Comparison of ENCODE assay signal across 28 cellular contexts in the genomic region with DNA sequence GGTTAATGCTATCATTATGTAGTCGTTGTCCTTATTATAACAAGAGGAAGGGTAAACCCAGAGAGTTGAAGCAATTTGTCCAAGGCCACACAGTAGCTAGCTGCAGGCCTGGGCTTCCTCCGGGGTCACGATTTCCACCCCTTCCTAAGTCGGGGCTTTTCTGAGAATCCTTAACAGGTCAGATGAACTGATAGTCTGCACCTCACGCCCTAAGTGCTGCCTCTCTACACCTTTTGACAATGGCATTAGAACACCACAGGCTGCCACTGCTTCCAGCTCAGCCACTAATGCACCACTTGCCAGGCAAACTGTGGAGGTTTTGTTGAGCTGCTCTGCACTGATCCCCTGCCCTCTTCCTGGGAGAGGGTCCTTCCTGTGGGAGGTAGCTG. TPM values are rescaled to one million over a fixed set of nuclear protein-coding genes. Genes with fewer than 3 reads are reported as not detected.
DNase-seq lines count a peak whose midpoint lies in the region; ATAC-seq, FAIRE-seq and TF ChIP-seq lines count a peak whose summit lies in the region.
"Had no signal": no experiment of that assay in that cellular context is flagged by ENCODE, and none has a peak within 500 bp of the region (broad histone marks: within the 10 kb centered on the region; RNA-seq: fewer than 3 reads in every experiment).

No MANE protein-coding gene starts in this region.

- ATAC-seq in HepG2 (peak; percentile 22; the same call in 2 of the 3 replicates), right lobe of liver (no peak), lower lobe of right lung (no peak)
- ATAC-seq in effector memory CD8-positive, alpha-beta T cell (replicated peaks): peak; percentile 67
- ATAC-seq: PC-3, Right ventricle myocardium inferior had no signal

- H3K9ac ChIP-seq in HepG2 (ENCODE audit: insufficient read depth, low read depth, low read length): no peak overlapping the region
- H3K9ac ChIP-seq: GM23248 had no signal

- H3K9me3 ChIP-seq in HepG2 (ENCODE audit: low read length) (peaks cover 8% of the 10 kb centered on the region; the same call in 1 of the 2 replicates), right lobe of liver (no peaks in the 10 kb centered on the region), lower lobe of right lung (peaks cover 6% of the 10 kb centered on the region)
- H3K9me3 ChIP-seq: ascending aorta, suprapubic skin had no signal

- no peak for TF ChIP-seq RAD21 in HepG2 (CRISPR knock-in tag; IDR thresholded peaks at IDR 0.05)

- no peaks in the 10 kb centered on the region for H3K27me3 Mint-ChIP-seq in T-helper 1 cell treated with Interleukin-12 subunit alpha and Interleukin-12 subunit beta and Interleukin-4 antibody, amounts not matched to agents 30 μg/mL and 1 μg/mL, for 36 hours (ENCODE audit: low read depth)
- no peaks in the 10 kb centered on the region for H3K27me3 Mint-ChIP-seq in effector memory CD8-positive, alpha-beta T cell
- H3K27me3 Mint-ChIP-seq: activated naive CD8-positive, alpha-beta T cell; naive thymus-derived CD4-positive, alpha-beta T cell had no signal

- in situ Hi-C loops in HepG2 (cut with HindIII; ENCODE audit: extremely low pct_ligation_motif_present, low pct_unique_long_range_greater_than_20kb): no loop called here

- peaks cover 4% of the 10 kb centered on the region for H3K9me3 Mint-ChIP-seq in T-helper 1 cell treated with Interleukin-12 subunit alpha and Interleukin-12 subunit beta and Interleukin-4 antibody, amounts not matched to agents 30 μg/mL and 1 μg/mL, for 36 hours
- peaks cover 0 to 1% of the 10 kb centered on the region in 2 donors for H3K9me3 Mint-ChIP-seq in effector memory CD8-positive, alpha-beta T cell
- H3K9me3 Mint-ChIP-seq: stimulated activated memory B cell treated with anti-CD40 and anti-IgM and Interleukin-4, amounts not matched to agents 10 μg/mL and 1 μg/mL and 100 μg/mL, for 72 hours had no signal

- H2AFZ ChIP-seq in HepG2 (ENCODE audit: low read length): no peak overlapping the region
- H2AFZ ChIP-seq: GM23248, hepatocyte had no signal

- H3K27ac ChIP-seq in HepG2 (ENCODE audit: extremely low read length, insufficient read depth, low read length) (no peak overlapping the region), right lobe of liver (no peak overlapping the region), lower lobe of right lung (no peak overlapping the region)
- H3K27ac ChIP-seq: 22Rv1, ascending aorta, C4-2B, GM23248, hepatocyte, suprapubic skin had no signal

- H3K4me1 ChIP-seq in HepG2 (ENCODE audit: insufficient read depth, low read length): peaks cover 25% of the 10 kb centered on the region
- H3K4me1 ChIP-seq in right lobe of liver: peaks cover 0 to 8% (median 1%) of the 10 kb centered on the region in 4 donors
- H3K4me1 ChIP-seq in lower lobe of right lung: no peaks in the 10 kb centered on the region
- H3K4me1 ChIP-seq: ascending aorta, upper lobe of left lung had no signal

- TF ChIP-seq EP300 in HepG2 (IDR thresholded peaks at IDR 0.05; ENCODE audit: low read depth in 2 of 2, low read length in 2 of 2) (no peak), HepG2 (CRISPR knock-in tag; IDR thresholded peaks at IDR 0.05; ENCODE audit: borderline replicate concordance) (no peak)

- H3K27ac Mint-ChIP-seq in T-helper 1 cell treated with Interleukin-12 subunit alpha and Interleukin-12 subunit beta and Interleukin-4 antibody, amounts not matched to agents 30 μg/mL and 1 μg/mL, for 36 hours: peak overlapping the region; percentile 46
- peak overlapping the region; percentile 68 to 93 for H3K27ac Mint-ChIP-seq in effector memory CD8-positive, alpha-beta T cell
- H3K27ac Mint-ChIP-seq: activated naive CD8-positive, alpha-beta T cell; stimulated activated memory B cell treated with anti-CD40 and anti-IgM and Interleukin-4, amounts not matched to agents 10 μg/mL and 1 μg/mL and 100 μg/mL, for 72 hours had no signal

- TF ChIP-seq POLR2A in HepG2 (IDR thresholded peaks at IDR 0.05; ENCODE audit: insufficient read depth in 1 of 2, low read depth in 2 of 2, low read length in 2 of 2): no peak
- TF ChIP-seq POLR2A in right lobe of liver (IDR thresholded peaks at IDR 0.05): no peak

- peaks cover 4% of the 10 kb centered on the region for H3K36me3 Mint-ChIP-seq in T-helper 1 cell treated with Interleukin-12 subunit alpha and Interleukin-12 subunit beta and Interleukin-4 antibody, amounts not matched to agents 30 μg/mL and 1 μg/mL, for 36 hours (ENCODE audit: low read depth)
- H3K36me3 Mint-ChIP-seq in effector memory CD8-positive, alpha-beta T cell (ENCODE audit: insufficient read depth): peaks cover 3% of the 10 kb centered on the region
- H3K36me3 Mint-ChIP-seq: activated naive CD8-positive, alpha-beta T cell; stimulated activated memory B cell treated with anti-CD40 and anti-IgM and Interleukin-4, amounts not matched to agents 10 μg/mL and 1 μg/mL and 100 μg/mL, for 72 hours had no signal

- POLR2A ChIA-PET in HepG2 (lab: Yijun Ruan, JAX): interaction anchor here (1.1 to 1.3 kb wide), 2 partner anchors 11 to 34 kb away, joined by 3 to 5 read pairs; no protein-coding TSS in a partner anchor

- WGBS in HepG2 (ENCODE audit: low lambda C conversion rate): 14% methylated on average over 1 of the region's 5 CpGs
- 73% methylated on average over 4 of the region's 5 CpGs for WGBS in right lobe of liver (ENCODE audit: insufficient coverage, low coverage, low lambda C conversion rate, missing lambda C conversion rate)

- intact Hi-C loops in HepG2 (cut with micrococcal nuclease; ENCODE audit: unreplicated experiment): no loop called here
- intact Hi-C loops in right lobe of liver (cut with DNase I): no loop called here
- intact Hi-C loops in lower lobe of right lung (cut with DNase I): no loop called here

- 0 out of 5 replicates have a peak, but pooled peaks cover 0 to 7% of the 10 kb centered on the region in 2 experiments for H3K27me3 ChIP-seq in HepG2 (ENCODE audit: control insufficient read depth in 1 of 2, insufficient read depth in 2 of 2, low read length in 2 of 2)
- H3K27me3 ChIP-seq in right lobe of liver: no peaks in the 10 kb centered on the region
- no peaks in the 10 kb centered on the region for H3K27me3 ChIP-seq in lower lobe of right lung (ENCODE audit: low read depth)
- H3K27me3 ChIP-seq: ascending aorta, hepatocyte, suprapubic skin, upper lobe of left lung had no signal

- DNase-seq in T-helper 1 cell (no peak), HepG2 (ENCODE audit: low spot score) (no peak), right lobe of liver (no peak), SIG-M5 (lab: John Stamatoyannopoulos, UW) (no peak), lower lobe of right lung (no peak), NCI-H2029 treated with DMSO at 0.1 percent for 48 hours (lab: John Stamatoyannopoulos, UW) (no peak)
- DNase-seq in effector memory CD8-positive, alpha-beta T cell: no peak
- DNase-seq: caudate nucleus; dermis blood vessel endothelial cell; GM23248; naive thymus-derived CD4-positive, alpha-beta T cell; NCI-H1436; NCI-H345; PC-3; T-helper 9 cell; upper lobe of left lung had no signal

- no peak for FAIRE-seq in HepG2 (lab: Jason Lieb, UNC)
- FAIRE-seq: endometrium, frontal cortex had no signal

- no peak overlapping the region for H3K4me3 Mint-ChIP-seq in T-helper 1 cell treated with Interleukin-12 subunit alpha and Interleukin-12 subunit beta and Interleukin-4 antibody, amounts not matched to agents 30 μg/mL and 1 μg/mL, for 36 hours
- H3K4me3 Mint-ChIP-seq in effector memory CD8-positive, alpha-beta T cell: peak overlapping the region in 1 of 2 donors; percentile 76
- H3K4me3 Mint-ChIP-seq: activated naive CD8-positive, alpha-beta T cell; stimulated activated memory B cell treated with anti-CD40 and anti-IgM and Interleukin-4, amounts not matched to agents 10 μg/mL and 1 μg/mL and 100 μg/mL, for 72 hours had no signal

- H3K4me2 ChIP-seq in HepG2 (ENCODE audit: low read depth, low read length): 0 out of 2 replicates have a peak overlapping the region, but pooled peaks have one; percentile 2
- H3K4me2 ChIP-seq: hepatocyte had no signal

- peaks cover 44% of the 10 kb centered on the region for H3K4me1 Mint-ChIP-seq in T-helper 1 cell treated with Interleukin-12 subunit alpha and Interleukin-12 subunit beta and Interleukin-4 antibody, amounts not matched to agents 30 μg/mL and 1 μg/mL, for 36 hours (ENCODE audit: low read depth)
- H3K4me1 Mint-ChIP-seq in effector memory CD8-positive, alpha-beta T cell (ENCODE audit: low read depth in 2 of 2): peaks cover 48 to 53% of the 10 kb centered on the region in 2 donors
- H3K4me1 Mint-ChIP-seq: stimulated activated memory B cell treated with anti-CD40 and anti-IgM and Interleukin-4, amounts not matched to agents 10 μg/mL and 1 μg/mL and 100 μg/mL, for 72 hours had no signal

- BruUV-seq in HepG2 (replicated peaks; lab: Mats Ljungman, UMichigan): no TSS peak

- no peaks in the 10 kb centered on the region for H4K20me1 ChIP-seq in HepG2 (ENCODE audit: insufficient read depth, low read length)

- CTCF ChIA-PET in HepG2 (lab: Yijun Ruan, JAX; ENCODE audit: low intra/inter-chr PET ratio, low total read pairs): no interaction called here

- TF ChIP-seq CTCF in HepG2 (CRISPR knock-in tag; IDR thresholded peaks at IDR 0.05) (no peak), right lobe of liver (IDR thresholded peaks at IDR 0.05) (no peak), lower lobe of right lung (IDR thresholded peaks at IDR 0.05) (no peak)

- H3K79me2 ChIP-seq in HepG2 (ENCODE audit: insufficient read depth, low read length): no peaks in the 10 kb centered on the region
- H3K79me2 ChIP-seq: hepatocyte had no signal

- H3K36me3 ChIP-seq in HepG2 (replicated peaks in 1 of 2; ENCODE audit: control insufficient read depth in 1 of 2, insufficient read depth in 2 of 2, low read length in 2 of 2) (no peaks in the 10 kb centered on the region), right lobe of liver (no peaks in the 10 kb centered on the region), lower lobe of right lung (no peaks in the 10 kb centered on the region)
- H3K36me3 ChIP-seq: suprapubic skin, upper lobe of left lung had no signal

- no peak overlapping the region for H3K4me3 ChIP-seq in HepG2 (replicated peaks in 1 of 3; ENCODE audit: insufficient read depth in 1 of 3, low read depth in 2 of 3, low read length in 3 of 3)
- no peak overlapping the region for H3K4me3 ChIP-seq in right lobe of liver
- no peak overlapping the region for H3K4me3 ChIP-seq in lower lobe of right lung
- H3K4me3 ChIP-seq: ascending aorta, GM23248, hepatocyte, lung, suprapubic skin, upper lobe of left lung had no signal

RNA-seq across cellular contexts. Expression of gene FOSL2, which starts 37.7 kb away (rescaled TPM):
- total RNA-seq in HepG2 (2016; rRNA removed; fragmentation: Illumina TruSeq; extraction: Trizol): 2.3 and 3.4 TPM in 2 replicates
- 0.53 and 0.61 TPM in 2 replicates for total RNA-seq in HepG2 (2016; cell fraction: cytosol; rRNA removed; fragmentation: Illumina TruSeq; extraction: Trizol; ENCODE audit: low read depth)
- total RNA-seq in HepG2 (2016; cell fraction: insoluble cytoplasmic fraction; rRNA removed; fragmentation: Illumina TruSeq; extraction: Trizol): 2.2 and 4.1 TPM in 2 replicates
- 1.3 and 1.4 TPM in 2 replicates for total RNA-seq in HepG2 (2016; cell fraction: membrane; rRNA removed; fragmentation: Illumina TruSeq; extraction: Trizol)
- 3.7 and 5.1 TPM in 2 replicates for total RNA-seq in HepG2 (2016; cell fraction: nucleus; rRNA removed; fragmentation: Illumina TruSeq; extraction: Trizol)
- polyA plus RNA-seq in HepG2 (2011; rRNA removed): 18.1 and 20.1 TPM in 2 replicates
- polyA plus RNA-seq in HepG2 (2011; cell fraction: cytosol; rRNA removed): 10.9 and 11.2 TPM in 2 replicates
- polyA plus RNA-seq in HepG2 (2011; cell fraction: nucleus; rRNA removed): 37.0 and 47.3 TPM in 2 replicates
- 25.1 and 31.2 TPM in 2 replicates for polyA plus RNA-seq in HepG2 (2012)
- 0.21 and 0.26 TPM in 2 replicates for polyA plus RNA-seq in HepG2 (2016; cell fraction: cytosol; fragmentation: Illumina TruSeq; extraction: Trizol; ENCODE audit: low read depth)
- polyA plus RNA-seq in HepG2 (2016; cell fraction: insoluble cytoplasmic fraction; fragmentation: Illumina TruSeq; extraction: Trizol; ENCODE audit: low read depth): 2.0 and 2.4 TPM in 2 replicates
- 0.46 and 0.51 TPM in 2 replicates for polyA plus RNA-seq in HepG2 (2016; cell fraction: membrane; fragmentation: Illumina TruSeq; extraction: Trizol; ENCODE audit: low read depth)
- 3.9 and 4.9 TPM in 2 replicates for polyA plus RNA-seq in HepG2 (2016; cell fraction: nucleus; fragmentation: Illumina TruSeq; extraction: Trizol; ENCODE audit: insufficient read depth, low read depth)
- polyA minus RNA-seq in HepG2 (2011; rRNA and poly(A)+ RNA removed; ENCODE audit: low replicate concordance): 62.9 and 84.8 TPM in 2 replicates
- 27.1 and 28.7 TPM in 2 replicates for polyA minus RNA-seq in HepG2 (2011; cell fraction: cytosol; rRNA and poly(A)+ RNA removed)
- polyA minus RNA-seq in HepG2 (2011; cell fraction: nucleus; rRNA and poly(A)+ RNA removed): 47.9 and 53.6 TPM in 2 replicates
- total RNA-seq in right lobe of liver: 10 to 100 TPM in 4 of 6 experiments, 1 to 10 TPM in 2; 8.1 to 70.7 (median 14.9) TPM
- total RNA-seq in lower lobe of right lung: 74.9 TPM

Comparison
In these comparisons a context has a peak if more than half of its experiments do, and no peak if none do; other contexts are left out.
1. ATAC-seq: peak in HepG2 (single experiment) and effector memory CD8-positive, alpha-beta T cell (single experiment); none in right lobe of liver (0 of 4) and lower lobe of right lung (0 of 2).